8 cellular contexts compared by ENCODE assay signal in the genomic region with DNA sequence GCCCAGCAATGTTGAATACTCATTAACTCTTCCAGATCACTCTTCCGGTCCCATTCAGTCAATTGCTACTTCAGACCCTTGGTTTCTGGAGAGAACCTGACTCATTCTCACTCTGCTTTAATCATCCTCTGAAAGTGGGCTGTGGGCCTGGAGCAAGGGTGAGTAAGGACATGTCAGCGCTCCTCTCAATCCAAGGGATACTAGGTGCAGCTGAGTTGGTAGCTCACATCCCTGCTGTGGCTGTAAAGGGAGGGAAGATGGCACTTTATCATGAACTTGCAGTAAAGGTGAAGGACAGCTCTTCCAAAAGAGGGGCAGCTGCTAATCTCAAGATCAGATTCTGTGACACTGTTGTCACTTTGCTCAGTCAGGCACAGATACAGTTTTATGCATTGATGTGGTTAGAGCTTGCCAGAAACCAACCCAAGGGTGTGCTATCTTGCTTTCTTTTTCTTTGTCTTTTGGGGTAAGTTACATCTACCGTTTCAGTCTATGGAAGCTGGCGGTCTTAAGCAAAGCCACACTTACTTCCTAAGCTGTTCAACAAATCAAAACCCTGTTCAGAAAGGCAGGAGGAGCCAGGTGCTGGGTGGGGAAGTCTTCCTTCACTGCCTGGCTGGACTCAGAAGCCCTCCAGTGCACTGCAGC. TPM values are rescaled to one million over a fixed set of nuclear protein-coding genes. Genes with fewer than 3 reads are reported as not detected.
A peak's percentile ranks its signal among the peaks of the same experiment; 100 is the strongest.
DNase-seq lines count a peak whose midpoint lies in the region; ATAC-seq and TF ChIP-seq lines count a peak whose summit lies in the region.

No MANE protein-coding gene starts in this region.

- H3K4ac ChIP-seq in mesenchymal stem cell (ENCODE audit: low read depth in 1 of 2, low read length in 2 of 2) (peak overlapping the region in 1 of 2 experiments; percentile 38), neuronal stem cell (ENCODE audit: low read length) (no peak overlapping the region)

- H3K18ac ChIP-seq in mesenchymal stem cell (ENCODE audit: low read depth in 1 of 2, low read length in 2 of 2) (peak overlapping the region in 1 of 2 experiments; percentile 48), neuronal stem cell (ENCODE audit: low read length) (no peak overlapping the region)

- H2AK5ac ChIP-seq in mesenchymal stem cell (ENCODE audit: low read length, severe bottlenecking) (peak overlapping the region; percentile 26), neuronal stem cell (ENCODE audit: low read depth, low read length) (no peak overlapping the region)

- TF ChIP-seq CTCF in RWPE1 (conservative IDR thresholded peaks at IDR 0.05; ENCODE audit: low read depth), result no peak
- TF ChIP-seq CTCF in thyroid gland (IDR thresholded peaks at IDR 0.05), result no peak

- H3K79me1 ChIP-seq in mesenchymal stem cell (replicated peaks; ENCODE audit: low read length, poor library complexity, severe bottlenecking) (no peaks in the 10 kb centered on the region), neuronal stem cell (ENCODE audit: low read depth, low read length) (no peaks in the 10 kb centered on the region)

- H2AFZ ChIP-seq in mesenchymal stem cell (ENCODE audit: low read depth, low read length) (no peak overlapping the region), neuronal stem cell (ENCODE audit: low read length) (no peak overlapping the region)

- H3K9me3 ChIP-seq in mesenchymal stem cell (ENCODE audit: control insufficient read depth, low read length) (no peaks in the 10 kb centered on the region), neuronal stem cell (replicated peaks in 1 of 2; ENCODE audit: control insufficient read depth in 2 of 2, insufficient read depth in 1 of 2, low read depth in 1 of 2, low read length in 2 of 2) (peaks cover 0 to 3% of the 10 kb centered on the region in 2 donors), thyroid gland (no peaks in the 10 kb centered on the region)

- H4K8ac ChIP-seq in mesenchymal stem cell (ENCODE audit: low read length) (no peak overlapping the region), neuronal stem cell (ENCODE audit: low read depth, low read length) (no peak overlapping the region)

- H3K36me3 ChIP-seq in mesenchymal stem cell (ENCODE audit: control insufficient read depth in 1 of 2, insufficient read depth in 2 of 2, low read depth in 1 of 2, low read length in 2 of 2) (no peaks in the 10 kb centered on the region), neuronal stem cell (replicated peaks in 1 of 2; ENCODE audit: control insufficient read depth in 2 of 2, insufficient read depth in 2 of 2, low read length in 2 of 2) (no peaks in the 10 kb centered on the region), thyroid gland (no peaks in the 10 kb centered on the region)

- H4K91ac ChIP-seq in mesenchymal stem cell (ENCODE audit: low read length) (peak overlapping the region; percentile 43), neuronal stem cell (ENCODE audit: low read depth, low read length, poor library complexity) (no peak overlapping the region)

- no peak overlapping the region for H3K23ac ChIP-seq in mesenchymal stem cell (ENCODE audit: low read length in 2 of 2)
- H3K23ac ChIP-seq in neuronal stem cell (ENCODE audit: low read depth, low read length, poor library complexity), result no peak overlapping the region

- 53% methylated on average over 1 of the region's 4 CpGs for WGBS in mesenchymal stem cell
- no CpG with 5 or more reads among the region's 4 CpGs for WGBS in neuronal stem cell (ENCODE audit: extremely low coverage in 2 of 2, insufficient read length in 2 of 2, insufficient replicate concordance in 1 of 2), 2 donors
- WGBS in thyroid gland, 2 donors, result 89 to 93% methylated on average over 4 of the region's 4 CpGs

- H3K4me3 ChIP-seq in mesenchymal stem cell (ENCODE audit: insufficient read depth in 1 of 2, low read depth in 1 of 2, low read length in 2 of 2) (no peak overlapping the region), neuronal stem cell (ENCODE audit: low read length in 2 of 2) (no peak overlapping the region), thyroid gland (replicated peaks in 1 of 3) (no peak overlapping the region)

- H3K27ac ChIP-seq in mesenchymal stem cell (ENCODE audit: low read length, poor library complexity, severe bottlenecking), result peak overlapping the region; percentile 15
- no peak overlapping the region for H3K27ac ChIP-seq in neuronal stem cell (replicated peaks; ENCODE audit: low read length)
- H3K27ac ChIP-seq in RWPE1, result no peak overlapping the region
- no peak overlapping the region for H3K27ac ChIP-seq in thyroid gland

- ATAC-seq in HG02870 (IDR thresholded peaks at IDR 0.05; ENCODE audit: unreplicated experiment), result peak; percentile 85

- H3K14ac ChIP-seq in mesenchymal stem cell (ENCODE audit: low read length in 2 of 2), result peak overlapping the region in 1 of 2 experiments; percentile 35
- no peak overlapping the region for H3K14ac ChIP-seq in neuronal stem cell (ENCODE audit: low read length)

- DNase-seq in Daoy (ENCODE audit: low read depth) (peak; percentile 85), mesenchymal stem cell (peak; percentile 18), neuronal stem cell (ENCODE audit: low spot score) (no peak), RWPE1 (ENCODE audit: low spot score) (no peak), DMS114 treated with DMSO at 0.1 percent for 48 hours (lab: John Stamatoyannopoulos, UW; ENCODE audit: unreplicated experiment) (no peak), thyroid gland (no peak)
- peak; percentile 3 to 17 for DNase-seq in activated CD4-positive, alpha-beta T cell treated with anti-CD3 and anti-CD28 coated beads, Interleukin-2, amount 50 U/mL, for 4 hours

- H2BK12ac ChIP-seq in mesenchymal stem cell (ENCODE audit: low read length in 2 of 2), result peak overlapping the region in 1 of 2 experiments; percentile 20
- no peak overlapping the region for H2BK12ac ChIP-seq in neuronal stem cell (ENCODE audit: low read length)

- intact Hi-C loops in thyroid gland (cut with DNase I), result no loop called here

- H2BK5ac ChIP-seq in mesenchymal stem cell (ENCODE audit: low read depth, low read length, poor library complexity, severe bottlenecking) (no peak overlapping the region), neuronal stem cell (ENCODE audit: low read length) (no peak overlapping the region)

- POLR2A ChIA-PET in RWPE1 (lab: Yijun Ruan, JAX; ENCODE audit: low non-redundant PET), result no interaction called here

- CTCF ChIA-PET in RWPE1 (lab: Yijun Ruan, JAX), result no interaction called here

- H3K4me1 ChIP-seq in mesenchymal stem cell (ENCODE audit: control insufficient read depth, insufficient read depth, low read depth, low read length), result peaks cover 2% of the 10 kb centered on the region
- H3K4me1 ChIP-seq in neuronal stem cell (ENCODE audit: control insufficient read depth in 2 of 2, insufficient read depth in 1 of 2, low read depth in 1 of 2, low read length in 2 of 2), result peaks cover 1 to 8% of the 10 kb centered on the region in 2 donors
- peaks cover 7 to 26% of the 10 kb centered on the region in 2 donors for H3K4me1 ChIP-seq in thyroid gland

- no peak for TF ChIP-seq POLR2A in thyroid gland (IDR thresholded peaks at IDR 0.05)

- H3K9ac ChIP-seq in mesenchymal stem cell (ENCODE audit: low read length) (no peak overlapping the region), neuronal stem cell (ENCODE audit: low read depth, low read length, poor library complexity) (no peak overlapping the region)

- H2BK120ac ChIP-seq in mesenchymal stem cell (ENCODE audit: low read depth, low read length) (no peak overlapping the region), neuronal stem cell (ENCODE audit: low read depth, low read length) (no peak overlapping the region)

- H2BK15ac ChIP-seq in mesenchymal stem cell (ENCODE audit: low read depth, poor library complexity, severe bottlenecking) (no peak overlapping the region), neuronal stem cell (ENCODE audit: low read length) (no peak overlapping the region)

- H3K27me3 ChIP-seq in mesenchymal stem cell (ENCODE audit: control insufficient read depth in 1 of 2, insufficient read depth in 1 of 2, low read length in 2 of 2), result no peaks in the 10 kb centered on the region
- H3K27me3 ChIP-seq in neuronal stem cell (ENCODE audit: control insufficient read depth in 3 of 3, insufficient read depth in 3 of 3, low read depth in 1 of 3, low read length in 3 of 3), result no peaks in the 10 kb centered on the region
- H3K27me3 ChIP-seq in thyroid gland, result no peaks in the 10 kb centered on the region

- peak overlapping the region; percentile 10 for H3K4me2 ChIP-seq in mesenchymal stem cell (ENCODE audit: low read length, poor library complexity, severe bottlenecking)
- H3K4me2 ChIP-seq in neuronal stem cell (ENCODE audit: insufficient read depth, low read length, poor library complexity, severe bottlenecking), result no peak overlapping the region

RNA-seq across cellular contexts. Expression of a gene that starts 26.5 kb away (rescaled TPM):
- 31.0 and 60.5 TPM in 2 replicates for total RNA-seq in Daoy (2014; rRNA removed; shearing (Covaris generic))
- polyA plus RNA-seq in mesenchymal stem cell (2013, experiment 1 of 2), result 33.9 TPM
- 34.1 TPM for polyA plus RNA-seq in mesenchymal stem cell (2013, experiment 2 of 2)
- 63.6 TPM for polyA plus RNA-seq in neuronal stem cell (2013, experiment 1 of 2)
- polyA plus RNA-seq in neuronal stem cell (2013, experiment 2 of 2), result 65.4 TPM
- 10 to 100 TPM; 32.3 to 53.5 (median 43.5) TPM for total RNA-seq in thyroid gland

Comparison
In these comparisons a context has a peak if more than half of its experiments do, and no peak if none do; other contexts are left out.
1. DNase-seq: peak in Daoy (single experiment), activated CD4-positive, alpha-beta T cell treated with anti-CD3 and anti-CD28 coated beads, Interleukin-2, amount 50 U/mL, for 4 hours (2 of 2) and mesenchymal stem cell (single experiment); none in neuronal stem cell (single experiment), RWPE1 (single experiment), DMS114 treated with DMSO at 0.1 percent for 48 hours (single experiment) and thyroid gland (0 of 2).